Comparison of ENCODE assay signal across 1 cellular context in genomic region chr3:194326192-194327029, GRCh38.
TF ChIP-seq lines count a peak whose summit lies in the region.

No MANE protein-coding gene starts in this region.

TF ChIP-seq in K562, 482 proteins besides CTCF, POLR2A, EP300 and RAD21 (continued from another document and continues in another):
- TF ChIP-seq SAP30 (IDR thresholded peaks at IDR 0.05; ENCODE audit: borderline replicate concordance, insufficient read depth, low read depth, low read length, poor library complexity, severe bottlenecking): no peak
- peak; percentile 80; the same call in 1 of the 2 replicates for TF ChIP-seq TSC22D4 (tag; IDR thresholded peaks at IDR 0.05)
- no peak for TF ChIP-seq ILF3 (IDR thresholded peaks at IDR 0.05; ENCODE audit: borderline replicate concordance)
- TF ChIP-seq ILK (tag; IDR thresholded peaks at IDR 0.05; ENCODE audit: borderline replicate concordance, low read depth): no peak
- no peak for TF ChIP-seq HMGN3 (IDR thresholded peaks at IDR 0.05; ENCODE audit: borderline replicate concordance, extremely low read depth, insufficient read length, low read depth, low read length)
- no peak for TF ChIP-seq CHCHD3 (CRISPR knock-in tag; IDR thresholded peaks at IDR 0.05)
- TF ChIP-seq NFXL1 (CRISPR knock-in tag; IDR thresholded peaks at IDR 0.05): no peak
- TF ChIP-seq NFATC3 (IDR thresholded peaks at IDR 0.05): no peak
- TF ChIP-seq GTF2B (IDR thresholded peaks at IDR 0.05; ENCODE audit: extremely low read depth, insufficient read length): no peak
- no peak for TF ChIP-seq RBM22 (IDR thresholded peaks at IDR 0.05; ENCODE audit: low read depth, low read length, poor library complexity, severe bottlenecking)
- no peak for TF ChIP-seq ETV6 (IDR thresholded peaks at IDR 0.05; ENCODE audit: borderline replicate concordance in 1 of 2, low read depth in 2 of 2, low read length in 1 of 2)
- no peak for TF ChIP-seq ETV6 (CRISPR knock-in tag; IDR thresholded peaks at IDR 0.05; ENCODE audit: borderline replicate concordance)
- no peak for TF ChIP-seq E2F3 (CRISPR knock-in tag; IDR thresholded peaks at IDR 0.05)
- TF ChIP-seq, protein P1, sequence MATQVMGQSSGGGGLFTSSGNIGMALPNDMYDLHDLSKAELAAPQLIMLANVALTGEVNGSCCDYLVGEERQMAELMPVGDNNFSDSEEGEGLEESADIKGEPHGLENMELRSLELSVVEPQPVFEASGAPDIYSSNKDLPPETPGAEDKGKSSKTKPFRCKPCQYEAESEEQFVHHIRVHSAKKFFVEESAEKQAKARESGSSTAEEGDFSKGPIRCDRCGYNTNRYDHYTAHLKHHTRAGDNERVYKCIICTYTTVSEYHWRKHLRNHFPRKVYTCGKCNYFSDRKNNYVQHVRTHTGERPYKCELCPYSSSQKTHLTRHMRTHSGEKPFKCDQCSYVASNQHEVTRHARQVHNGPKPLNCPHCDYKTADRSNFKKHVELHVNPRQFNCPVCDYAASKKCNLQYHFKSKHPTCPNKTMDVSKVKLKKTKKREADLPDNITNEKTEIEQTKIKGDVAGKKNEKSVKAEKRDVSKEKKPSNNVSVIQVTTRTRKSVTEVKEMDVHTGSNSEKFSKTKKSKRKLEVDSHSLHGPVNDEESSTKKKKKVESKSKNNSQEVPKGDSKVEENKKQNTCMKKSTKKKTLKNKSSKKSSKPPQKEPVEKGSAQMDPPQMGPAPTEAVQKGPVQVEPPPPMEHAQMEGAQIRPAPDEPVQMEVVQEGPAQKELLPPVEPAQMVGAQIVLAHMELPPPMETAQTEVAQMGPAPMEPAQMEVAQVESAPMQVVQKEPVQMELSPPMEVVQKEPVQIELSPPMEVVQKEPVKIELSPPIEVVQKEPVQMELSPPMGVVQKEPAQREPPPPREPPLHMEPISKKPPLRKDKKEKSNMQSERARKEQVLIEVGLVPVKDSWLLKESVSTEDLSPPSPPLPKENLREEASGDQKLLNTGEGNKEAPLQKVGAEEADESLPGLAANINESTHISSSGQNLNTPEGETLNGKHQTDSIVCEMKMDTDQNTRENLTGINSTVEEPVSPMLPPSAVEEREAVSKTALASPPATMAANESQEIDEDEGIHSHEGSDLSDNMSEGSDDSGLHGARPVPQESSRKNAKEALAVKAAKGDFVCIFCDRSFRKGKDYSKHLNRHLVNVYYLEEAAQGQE (CRISPR knock-in tag; IDR thresholded peaks at IDR 0.05; ENCODE audit: low read depth): no peak
- no peak for TF ChIP-seq PREB (CRISPR knock-in tag; IDR thresholded peaks at IDR 0.05)
- no peak for TF ChIP-seq ETV1 (tag; conservative IDR thresholded peaks at IDR 0.05; ENCODE audit: low read depth)
- no peak for TF ChIP-seq TCF7 (IDR thresholded peaks at IDR 0.05; ENCODE audit: borderline replicate concordance)
- TF ChIP-seq RBBP5 (IDR thresholded peaks at IDR 0.05; ENCODE audit: borderline replicate concordance, insufficient read depth, low read length, poor library complexity, severe bottlenecking): no peak
- TF ChIP-seq ZBTB12 (CRISPR knock-in tag; IDR thresholded peaks at IDR 0.05): no peak
- TF ChIP-seq RHOXF2B (CRISPR knock-in tag; conservative IDR thresholded peaks at IDR 0.05): no peak
- TF ChIP-seq TCF7L2 (IDR thresholded peaks at IDR 0.05; ENCODE audit: low read depth, low read length): no peak
- no peak for TF ChIP-seq MAFK (IDR thresholded peaks at IDR 0.05; ENCODE audit: low read length)
- TF ChIP-seq, protein P2, sequence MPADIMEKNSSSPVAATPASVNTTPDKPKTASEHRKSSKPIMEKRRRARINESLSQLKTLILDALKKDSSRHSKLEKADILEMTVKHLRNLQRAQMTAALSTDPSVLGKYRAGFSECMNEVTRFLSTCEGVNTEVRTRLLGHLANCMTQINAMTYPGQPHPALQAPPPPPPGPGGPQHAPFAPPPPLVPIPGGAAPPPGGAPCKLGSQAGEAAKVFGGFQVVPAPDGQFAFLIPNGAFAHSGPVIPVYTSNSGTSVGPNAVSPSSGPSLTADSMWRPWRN (IDR thresholded peaks at IDR 0.05; ENCODE audit: low read depth): no peak
- no peak for TF ChIP-seq ZNF175 (CRISPR knock-in tag; IDR thresholded peaks at IDR 0.05; ENCODE audit: low read depth)
- TF ChIP-seq, protein P3, sequence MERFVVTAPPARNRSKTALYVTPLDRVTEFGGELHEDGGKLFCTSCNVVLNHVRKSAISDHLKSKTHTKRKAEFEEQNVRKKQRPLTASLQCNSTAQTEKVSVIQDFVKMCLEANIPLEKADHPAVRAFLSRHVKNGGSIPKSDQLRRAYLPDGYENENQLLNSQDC (CRISPR knock-in tag; IDR thresholded peaks at IDR 0.05): no peak
- peak; percentile 19; the same call in 1 of the 2 replicates for TF ChIP-seq TAL1 (IDR thresholded peaks at IDR 0.05)
- no peak for TF ChIP-seq HMG20B (CRISPR knock-in tag; IDR thresholded peaks at IDR 0.05)
- TF ChIP-seq TRIM25 (IDR thresholded peaks at IDR 0.05; ENCODE audit: borderline replicate concordance): peak; percentile 89; the same call in 1 of the 2 replicates
- TF ChIP-seq, protein P4, sequence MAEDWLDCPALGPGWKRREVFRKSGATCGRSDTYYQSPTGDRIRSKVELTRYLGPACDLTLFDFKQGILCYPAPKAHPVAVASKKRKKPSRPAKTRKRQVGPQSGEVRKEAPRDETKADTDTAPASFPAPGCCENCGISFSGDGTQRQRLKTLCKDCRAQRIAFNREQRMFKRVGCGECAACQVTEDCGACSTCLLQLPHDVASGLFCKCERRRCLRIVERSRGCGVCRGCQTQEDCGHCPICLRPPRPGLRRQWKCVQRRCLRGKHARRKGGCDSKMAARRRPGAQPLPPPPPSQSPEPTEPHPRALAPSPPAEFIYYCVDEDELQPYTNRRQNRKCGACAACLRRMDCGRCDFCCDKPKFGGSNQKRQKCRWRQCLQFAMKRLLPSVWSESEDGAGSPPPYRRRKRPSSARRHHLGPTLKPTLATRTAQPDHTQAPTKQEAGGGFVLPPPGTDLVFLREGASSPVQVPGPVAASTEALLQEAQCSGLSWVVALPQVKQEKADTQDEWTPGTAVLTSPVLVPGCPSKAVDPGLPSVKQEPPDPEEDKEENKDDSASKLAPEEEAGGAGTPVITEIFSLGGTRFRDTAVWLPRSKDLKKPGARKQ (CRISPR knock-in tag; IDR thresholded peaks at IDR 0.05): no peak
- TF ChIP-seq PHF21A (IDR thresholded peaks at IDR 0.05; ENCODE audit: borderline replicate concordance, low read depth): no peak
- no peak for TF ChIP-seq VEZF1 (CRISPR knock-in tag; IDR thresholded peaks at IDR 0.05)
- no peak for TF ChIP-seq HDAC8 (tag; IDR thresholded peaks at IDR 0.05)
- no peak for TF ChIP-seq RBFOX2 (IDR thresholded peaks at IDR 0.05; ENCODE audit: low read depth, low read length)
- no peak for TF ChIP-seq ZNF124 (CRISPR knock-in tag; IDR thresholded peaks at IDR 0.05)
- peak; percentile 87 for TF ChIP-seq OTX1 (CRISPR knock-in tag; IDR thresholded peaks at IDR 0.05)
- TF ChIP-seq ZNF778 (CRISPR knock-in tag; IDR thresholded peaks at IDR 0.05): no peak
- no peak for TF ChIP-seq ESRRA (IDR thresholded peaks at IDR 0.05; ENCODE audit: borderline replicate concordance, low read depth)
- TF ChIP-seq HMBOX1 (IDR thresholded peaks at IDR 0.05): no peak
- no peak for TF ChIP-seq KAT8 (IDR thresholded peaks at IDR 0.05; ENCODE audit: low read depth)
- peak; percentile 80 for TF ChIP-seq DPF2 (IDR thresholded peaks at IDR 0.05)
- no peak for TF ChIP-seq ZNF324 (CRISPR knock-in tag; IDR thresholded peaks at IDR 0.05)
- no peak for TF ChIP-seq FOXJ2 (tag; IDR thresholded peaks at IDR 0.05)
- TF ChIP-seq STAT5B (CRISPR knock-in tag; IDR thresholded peaks at IDR 0.05): no peak
- no peak for TF ChIP-seq ZNF512 (tag; IDR thresholded peaks at IDR 0.05)
- TF ChIP-seq NFRKB (IDR thresholded peaks at IDR 0.05; ENCODE audit: low read depth): peak; percentile 49; the same call in 1 of the 2 replicates
- TF ChIP-seq, protein P5, sequence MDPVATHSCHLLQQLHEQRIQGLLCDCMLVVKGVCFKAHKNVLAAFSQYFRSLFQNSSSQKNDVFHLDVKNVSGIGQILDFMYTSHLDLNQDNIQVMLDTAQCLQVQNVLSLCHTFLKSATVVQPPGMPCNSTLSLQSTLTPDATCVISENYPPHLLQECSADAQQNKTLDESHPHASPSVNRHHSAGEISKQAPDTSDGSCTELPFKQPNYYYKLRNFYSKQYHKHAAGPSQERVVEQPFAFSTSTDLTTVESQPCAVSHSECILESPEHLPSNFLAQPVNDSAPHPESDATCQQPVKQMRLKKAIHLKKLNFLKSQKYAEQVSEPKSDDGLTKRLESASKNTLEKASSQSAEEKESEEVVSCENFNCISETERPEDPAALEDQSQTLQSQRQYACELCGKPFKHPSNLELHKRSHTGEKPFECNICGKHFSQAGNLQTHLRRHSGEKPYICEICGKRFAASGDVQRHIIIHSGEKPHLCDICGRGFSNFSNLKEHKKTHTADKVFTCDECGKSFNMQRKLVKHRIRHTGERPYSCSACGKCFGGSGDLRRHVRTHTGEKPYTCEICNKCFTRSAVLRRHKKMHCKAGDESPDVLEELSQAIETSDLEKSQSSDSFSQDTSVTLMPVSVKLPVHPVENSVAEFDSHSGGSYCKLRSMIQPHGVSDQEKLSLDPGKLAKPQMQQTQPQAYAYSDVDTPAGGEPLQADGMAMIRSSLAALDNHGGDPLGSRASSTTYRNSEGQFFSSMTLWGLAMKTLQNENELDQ (CRISPR knock-in tag; IDR thresholded peaks at IDR 0.05; ENCODE audit: borderline replicate concordance): no peak
